ENCODE assay signal across 6 cellular contexts in the genomic region with DNA sequence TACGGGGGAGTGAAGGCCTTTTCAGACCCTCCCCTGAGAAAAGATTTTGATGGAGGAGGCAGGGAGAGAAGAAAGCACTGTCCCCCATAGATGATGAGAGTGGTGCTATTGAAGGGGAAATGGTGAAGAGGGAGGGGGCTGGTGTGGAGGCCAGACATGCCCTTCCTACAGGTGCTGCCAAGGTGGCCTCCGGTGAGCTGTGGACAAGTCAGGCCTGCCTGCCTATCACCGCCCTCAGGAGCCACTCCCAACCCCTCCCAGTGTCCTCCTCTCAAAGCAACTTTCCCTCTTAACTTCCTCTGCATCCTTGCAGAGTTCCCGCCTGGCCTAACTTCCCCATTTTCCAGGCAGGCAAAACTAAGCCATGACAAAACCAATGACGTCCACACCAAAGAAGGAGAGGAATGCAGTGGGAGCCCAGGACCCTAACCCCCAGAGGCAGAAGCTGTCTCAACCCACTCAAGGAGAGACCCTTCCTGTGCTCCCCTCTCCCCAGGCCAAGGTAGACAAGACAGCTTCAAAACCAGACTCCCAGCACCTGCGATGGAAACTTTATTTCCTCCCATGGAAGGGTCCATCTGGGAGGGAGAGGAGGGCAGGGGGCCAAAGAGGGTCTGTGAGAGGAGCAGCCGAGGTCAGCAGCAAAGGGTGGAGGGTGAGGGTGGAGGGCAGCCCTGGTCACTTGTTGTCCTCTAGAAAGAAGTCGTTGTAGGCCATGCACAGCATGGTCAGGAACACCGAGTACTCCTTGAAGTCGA. TPM values are rescaled to one million over a fixed set of nuclear protein-coding genes. Genes with fewer than 3 reads are reported as not detected.
DNase-seq lines count a peak whose midpoint lies in the region; ATAC-seq and TF ChIP-seq lines count a peak whose summit lies in the region.

No MANE protein-coding gene starts in this region.

- H3K4me3 Mint-ChIP-seq in CD4-positive, alpha-beta T cell = peak overlapping the region; percentile 95
- peak overlapping the region; percentile 96 for H3K4me3 Mint-ChIP-seq in activated T-helper 17 cell treated with anti-CD3 and anti-CD28 coated beads, Interleukin-2, amount 50 U/mL, for 72 hours

- H3K36me3 ChIP-seq in lung (ENCODE audit: control insufficient read depth in 2 of 2, insufficient read depth in 2 of 2, low read length in 2 of 2) = peaks cover 0 to 3% of the 10 kb centered on the region in 2 donors

- peak overlapping the region; percentile 99 for H3K27ac Mint-ChIP-seq in CD4-positive, alpha-beta T cell
- peak overlapping the region; percentile 94 for H3K27ac Mint-ChIP-seq in activated T-helper 17 cell treated with anti-CD3 and anti-CD28 coated beads, Interleukin-2, amount 50 U/mL, for 72 hours

- peaks cover 90% of the 10 kb centered on the region for H3K4me1 Mint-ChIP-seq in CD4-positive, alpha-beta T cell (ENCODE audit: low read depth)
- H3K4me1 Mint-ChIP-seq in activated T-helper 17 cell treated with anti-CD3 and anti-CD28 coated beads, Interleukin-2, amount 50 U/mL, for 72 hours = peaks cover 55% of the 10 kb centered on the region

- CTCF ChIA-PET in CD4-positive, alpha-beta T cell (lab: Charles Lee) = interaction anchor here (6.0 kb wide), 1 partner anchor 32 kb away, joined by 69 read pairs; no protein-coding TSS in a partner anchor

- intact Hi-C loops in CD4-positive, alpha-beta T cell (cut with DNase I, micrococcal nuclease) = loop anchor here in 1 of 2 experiments (1.0 to 5.0 kb wide), 2 partner anchors 9 to 136 kb away; partner anchors contain the start of genes ILF2 and S100A4

- H3K27me3 Mint-ChIP-seq in CD4-positive, alpha-beta T cell = no peaks in the 10 kb centered on the region
- no peaks in the 10 kb centered on the region for H3K27me3 Mint-ChIP-seq in activated T-helper 17 cell treated with anti-CD3 and anti-CD28 coated beads, Interleukin-2, amount 50 U/mL, for 72 hours

- no peak for ATAC-seq in CD4-positive, alpha-beta T cell (ENCODE audit: poor library complexity)
- ATAC-seq in activated T-helper 17 cell treated with anti-CD3 and anti-CD28 coated beads, Interleukin-2, amount 50 U/mL, for 72 hours (replicated peaks) = no peak
- ATAC-seq in lung (ENCODE audit: insufficient read depth, low FRiP score) = peak; percentile 17

- TF ChIP-seq CTCF in CD4-positive, alpha-beta T cell (IDR thresholded peaks at IDR 0.05) = no peak
- TF ChIP-seq CTCF in lung (IDR thresholded peaks at IDR 0.05; ENCODE audit: control extremely low read depth, extremely low read depth) = no peak
- no peak for TF ChIP-seq CTCF in GM13976 (IDR thresholded peaks at IDR 0.05; ENCODE audit: borderline replicate concordance, control extremely low read depth, extremely low read depth, insufficient read depth, missing control alignments)

- peaks cover 0 to 16% of the 10 kb centered on the region in 2 donors for H3K4me1 ChIP-seq in lung (ENCODE audit: control insufficient read depth in 2 of 2, insufficient read depth in 2 of 2, low read length in 2 of 2)

- WGBS in lung, 2 donors = 58 to 63% methylated on average over 10 of the region's 10 CpGs

- DNase-seq in CD4-positive, alpha-beta T cell = no peak
- DNase-seq in lung (ENCODE audit: low spot score) = peak; percentile 72
- DNase-seq in GM13976 (ENCODE audit: low spot score) = no peak
- no peak for DNase-seq in stimulated activated CD4-positive, alpha-beta T cell treated with anti-CD3 and anti-CD28 coated beads, Interleukin-4, amount 100 ng/mL, for 24 hours
- no peak for DNase-seq in DMS153 (lab: John Stamatoyannopoulos, UW)

- H3K9me3 Mint-ChIP-seq in CD4-positive, alpha-beta T cell = no peaks in the 10 kb centered on the region
- no peaks in the 10 kb centered on the region for H3K9me3 Mint-ChIP-seq in activated T-helper 17 cell treated with anti-CD3 and anti-CD28 coated beads, Interleukin-2, amount 50 U/mL, for 72 hours

- POLR2A ChIA-PET in CD4-positive, alpha-beta T cell (lab: Charles Lee) = interaction anchor here (1.0 to 6.4 kb wide), 9 partner anchors 8 to 684 kb away, joined by 3 to 246 read pairs (median 8); partner anchors contain the start of genes CHTOP, JTB, S100A2 and S100A4

- H3K9me3 ChIP-seq in CD4-positive, alpha-beta T cell (ENCODE audit: control insufficient read depth, low read length) = no peaks in the 10 kb centered on the region
- no peaks in the 10 kb centered on the region for H3K9me3 ChIP-seq in lung (ENCODE audit: control insufficient read depth in 2 of 2, insufficient read depth in 1 of 2, low read length in 1 of 2)

- peaks cover 32% of the 10 kb centered on the region for H3K36me3 Mint-ChIP-seq in CD4-positive, alpha-beta T cell (ENCODE audit: low read depth)
- peaks cover 54% of the 10 kb centered on the region for H3K36me3 Mint-ChIP-seq in activated T-helper 17 cell treated with anti-CD3 and anti-CD28 coated beads, Interleukin-2, amount 50 U/mL, for 72 hours (ENCODE audit: low read depth)

- in situ Hi-C loops in GM13976 (cut with MboI; ENCODE audit: low sequenced_read_pairs, unreplicated experiment) = no loop called here

- peak overlapping the region; percentile 95 for H3K27ac ChIP-seq in CD4-positive, alpha-beta T cell (ENCODE audit: low read depth, low read length)
- peak overlapping the region; percentile 58 to 99 for H3K27ac ChIP-seq in lung (ENCODE audit: low read depth in 1 of 2, low read length in 1 of 2)

- no peaks in the 10 kb centered on the region for H3K27me3 ChIP-seq in CD4-positive, alpha-beta T cell (ENCODE audit: control insufficient read depth, insufficient read depth, low read length)
- no peaks in the 10 kb centered on the region for H3K27me3 ChIP-seq in lung (ENCODE audit: control insufficient read depth, insufficient read depth)

- H3K4me3 ChIP-seq in lung = peak overlapping the region; percentile 44

RNA-seq across cellular contexts. Expression of gene S100A6, which starts 1.0 kb away (rescaled TPM):
- 100 to 1,000 TPM; 172 to 175 TPM for total RNA-seq in CD4-positive, alpha-beta T cell
- total RNA-seq in activated T-helper 17 cell treated with anti-CD3 and anti-CD28 coated beads, Interleukin-2, amount 50 U/mL, for 72 hours = 100 to 1,000 TPM; 530 to 753 TPM
- total RNA-seq in lung = 1,000 to 10,000 TPM in 1 of 2 donors, 100 to 1,000 TPM in 1; 165 to 1,591 TPM
- polyA plus RNA-seq in lung = over 10,000 TPM in 1 of 2 donors, 1,000 to 10,000 TPM in 1; 2,413 to 10,136 TPM

RNA-seq across cellular contexts. Expression of gene S100A5, which starts 3.9 kb away (rescaled TPM):
- total RNA-seq in CD4-positive, alpha-beta T cell = 1 to 10 TPM in 1 of 2 experiments, under 1 TPM in 1; 0.80 to 1.3 TPM
- 1 to 10 TPM; 3.2 to 9.6 TPM for total RNA-seq in activated T-helper 17 cell treated with anti-CD3 and anti-CD28 coated beads, Interleukin-2, amount 50 U/mL, for 72 hours
- total RNA-seq in lung = under 1 TPM in 1 of 2 donors, not detected in 1; 0.31 TPM
- polyA plus RNA-seq in lung = under 1 TPM; 0.31 to 0.32 TPM

RNA-seq across cellular contexts. Expression of gene S100A4, which starts 8.8 kb away (rescaled TPM):
- total RNA-seq in CD4-positive, alpha-beta T cell = 100 to 1,000 TPM; 297 to 299 TPM
- 1,000 to 10,000 TPM; 1,035 to 1,445 TPM for total RNA-seq in activated T-helper 17 cell treated with anti-CD3 and anti-CD28 coated beads, Interleukin-2, amount 50 U/mL, for 72 hours
- total RNA-seq in lung = 100 to 1,000 TPM in 1 of 2 donors, 10 to 100 TPM in 1; 44.0 to 665 TPM
- polyA plus RNA-seq in lung = 1,000 to 10,000 TPM in 1 of 2 donors, 100 to 1,000 TPM in 1; 860 to 2,351 TPM

RNA-seq across cellular contexts. Expression of gene S100A3, which starts 12.3 kb away (rescaled TPM):
- not detected for total RNA-seq in CD4-positive, alpha-beta T cell
- not detected for total RNA-seq in activated T-helper 17 cell treated with anti-CD3 and anti-CD28 coated beads, Interleukin-2, amount 50 U/mL, for 72 hours
- total RNA-seq in lung = 1 to 10 TPM; 3.0 to 5.4 TPM
- polyA plus RNA-seq in lung = 1 to 10 TPM; 6.5 to 8.0 TPM

RNA-seq across cellular contexts. Expression of gene S100A2, which starts 28.8 kb away (rescaled TPM):
- total RNA-seq in CD4-positive, alpha-beta T cell = not detected
- total RNA-seq in activated T-helper 17 cell treated with anti-CD3 and anti-CD28 coated beads, Interleukin-2, amount 50 U/mL, for 72 hours = 10 to 100 TPM; 10.1 to 10.7 TPM
- 10 to 100 TPM in 1 of 2 donors, 1 to 10 TPM in 1; 1.1 to 41.2 TPM for total RNA-seq in lung
- polyA plus RNA-seq in lung = 100 to 1,000 TPM in 1 of 2 donors, 10 to 100 TPM in 1; 68.4 to 261 TPM
